17 cellular contexts compared by ENCODE assay signal in genomic region chr5:122170630-122171029, GRCh38.
DNase-seq lines count a peak whose midpoint lies in the region; ATAC-seq and TF ChIP-seq lines count a peak whose summit lies in the region.
"Had no signal": no experiment of that assay in that cellular context is flagged by ENCODE, and none has a peak within 500 bp of the region (broad histone marks: within the 10 kb centered on the region; RNA-seq: fewer than 3 reads in every experiment).

No MANE protein-coding gene starts in this region.

- H3K4me3 ChIP-seq in choroid plexus epithelial cell (ENCODE audit: low read depth, low read length): no peak overlapping the region
- H3K4me3 ChIP-seq: uterus had no signal

- peak; percentile 69 for DNase-seq in EL
- DNase-seq in OCI-M1 (lab: John Stamatoyannopoulos, UW): peak; percentile 28
- DNase-seq in choroid plexus epithelial cell (ENCODE audit: low read depth): peak; percentile 61
- peak; percentile 26 for DNase-seq in left kidney (ENCODE audit: low read depth, low spot score)
- no peak for DNase-seq in activated CD4-positive, alpha-beta T cell treated with anti-CD3 and anti-CD28 coated beads for 48 hours
- DNase-seq in T1000 (lab: John Stamatoyannopoulos, UW): no peak
- DNase-seq in stimulated activated naive CD8-positive, alpha-beta T cell treated with anti-CD3 and anti-CD28 coated beads, Interleukin-15, Interleukin-2, amounts not matched to agents 100 U/mL and 50 U/mL, for 24 hours: no peak
- DNase-seq: activated CD4-positive, CD25-positive, alpha-beta regulatory T cell treated with anti-CD3 and anti-CD28 coated beads, Interleukin-2, amount 50 U/mL, for 72 hours; activated naive CD8-positive, alpha-beta T cell treated with anti-CD3 and anti-CD28 coated beads, Interleukin-2, amount 50 U/mL, for 24 hours; activated T-cell treated with anti-CD3 and anti-CD28 coated beads, Interleukin-2, amount 50 U/mL, for 24 hours; NK-92 treated with Interleukin-12 subunit alpha and Interleukin-12 subunit beta, amount 100 ng/mL, for 24 hours; right cardiac atrium; stimulated activated CD4-positive, alpha-beta T cell treated with anti-CD3 and anti-CD28 coated beads, Interleukin-4, amount 100 ng/mL, for 24 hours; stimulated activated naive B cell treated with anti-CD40 and anti-IgM and Interleukin-4, amounts not matched to agents 10 μg/mL and 1 μg/mL and 100 μg/mL, for 72 hours; SW 1271; uterus had no signal

- ATAC-seq in GM21786 (IDR thresholded peaks at IDR 0.05; ENCODE audit: unreplicated experiment): no peak
- no peak for ATAC-seq in stimulated activated naive CD8-positive, alpha-beta T cell treated with anti-CD3 and anti-CD28 coated beads, Interleukin-15, Interleukin-2, amounts not matched to agents 100 U/mL and 50 U/mL, for 24 hours
- ATAC-seq: activated naive CD8-positive, alpha-beta T cell treated with anti-CD3 and anti-CD28 coated beads, Interleukin-2, amount 50 U/mL, for 24 hours; right cardiac atrium; stimulated activated naive B cell treated with anti-CD40 and anti-IgM and Interleukin-4, amounts not matched to agents 10 μg/mL and 1 μg/mL and 100 μg/mL, for 72 hours had no signal

- TF ChIP-seq CTCF in choroid plexus epithelial cell (conservative IDR thresholded peaks at IDR 0.05; ENCODE audit: low read depth, low read length): no peak

Comparison
In these comparisons a context has a peak if more than half of its experiments do, and no peak if none do; other contexts are left out.
1. DNase-seq: peak in EL (single experiment), OCI-M1 (single experiment), choroid plexus epithelial cell (single experiment) and left kidney (single experiment); none in activated CD4-positive, alpha-beta T cell treated with anti-CD3 and anti-CD28 coated beads for 48 hours (single experiment), T1000 (single experiment) and stimulated activated naive CD8-positive, alpha-beta T cell treated with anti-CD3 and anti-CD28 coated beads, Interleukin-15, Interleukin-2, amounts not matched to agents 100 U/mL and 50 U/mL, for 24 hours (single experiment).